In genomic region chr11:131464481-131464880, GRCh38 we compare ENCODE assay signal across 13 cellular contexts.
A peak's percentile ranks its signal among the peaks of the same experiment; 100 is the strongest.
DNase-seq lines count a peak whose midpoint lies in the region; ATAC-seq and TF ChIP-seq lines count a peak whose summit lies in the region.
"Had no signal": no experiment of that assay in that cellular context is flagged by ENCODE, and none has a peak within 500 bp of the region (broad histone marks: within the 10 kb centered on the region; RNA-seq: fewer than 3 reads in every experiment).

No MANE protein-coding gene starts in this region.

- H3K36me3 ChIP-seq in neural progenitor cell, result no peaks in the 10 kb centered on the region
- H3K36me3 ChIP-seq: BLaER1 treated with 17β-estradiol and CSF1 and Interleukin-3, amounts not matched to agents 10 nM and 100 nM had no signal

- peak overlapping the region in 3 of 5 experiments; percentile 28 to 96 (median 91) for H3K27ac Mint-ChIP-seq in brain
- peak overlapping the region; percentile 24 for H3K27ac Mint-ChIP-seq in neural progenitor cell
- H3K27ac Mint-ChIP-seq: B cell; CD8-positive, alpha-beta T cell; H9 had no signal

- H2AFZ ChIP-seq in neural progenitor cell (replicated peaks), result no peak overlapping the region

- no peaks in the 10 kb centered on the region for H4K20me1 ChIP-seq in neural progenitor cell (ENCODE audit: low read depth)
- H4K20me1 ChIP-seq: BLaER1 treated with 17β-estradiol and CSF1 and Interleukin-3, amounts not matched to agents 10 nM and 100 nM had no signal

- H3K9me3 ChIP-seq in neural progenitor cell (ENCODE audit: low read depth), result no peaks in the 10 kb centered on the region
- H3K9me3 ChIP-seq: BLaER1 treated with 17β-estradiol and CSF1 and Interleukin-3, amounts not matched to agents 10 nM and 100 nM had no signal

- H3K79me2 ChIP-seq in neural progenitor cell (ENCODE audit: low read depth), result no peaks in the 10 kb centered on the region

- no peak overlapping the region for H3K4me2 ChIP-seq in neural progenitor cell
- H3K4me2 ChIP-seq: BLaER1 treated with 17β-estradiol and CSF1 and Interleukin-3, amounts not matched to agents 10 nM and 100 nM had no signal

- no peak for TF ChIP-seq CTCF in brain (conservative IDR thresholded peaks at IDR 0.05)
- no peak for TF ChIP-seq CTCF in neural progenitor cell (IDR thresholded peaks at IDR 0.05)

- H3K36me3 Mint-ChIP-seq in brain (no peaks in the 10 kb centered on the region), neural progenitor cell (no peaks in the 10 kb centered on the region)
- H3K36me3 Mint-ChIP-seq: CD8-positive, alpha-beta T cell had no signal

- ATAC-seq in HG02870 (IDR thresholded peaks at IDR 0.05; ENCODE audit: unreplicated experiment), result no peak
- ATAC-seq in GM19328 (IDR thresholded peaks at IDR 0.05; ENCODE audit: unreplicated experiment), result no peak
- ATAC-seq: CD8-positive, alpha-beta T cell; GM12878 had no signal

- H3K4me3 ChIP-seq in neural progenitor cell, result no peak overlapping the region
- H3K4me3 ChIP-seq: BLaER1 treated with 17β-estradiol and CSF1 and Interleukin-3, amounts not matched to agents 10 nM and 100 nM; GM12878 had no signal

- peak overlapping the region in 1 of 5 experiments; percentile 20 for H3K4me3 Mint-ChIP-seq in brain
- H3K4me3 Mint-ChIP-seq in neural progenitor cell, result no peak overlapping the region
- H3K4me3 Mint-ChIP-seq: B cell; CD8-positive, alpha-beta T cell; H9 had no signal

- peaks cover 70% of the 10 kb centered on the region for H3K4me1 Mint-ChIP-seq in brain
- peaks cover 36% of the 10 kb centered on the region for H3K4me1 Mint-ChIP-seq in neural progenitor cell
- H3K4me1 Mint-ChIP-seq: B cell had no signal

- H3K27ac ChIP-seq in neural progenitor cell, result no peak overlapping the region
- H3K27ac ChIP-seq: BLaER1 treated with 17β-estradiol and CSF1 and Interleukin-3, amounts not matched to agents 10 nM and 100 nM had no signal

- peaks cover 23% of the 10 kb centered on the region for H3K4me1 ChIP-seq in neural progenitor cell

- H3K27me3 Mint-ChIP-seq in brain, result no peaks in the 10 kb centered on the region
- peaks cover 12% of the 10 kb centered on the region for H3K27me3 Mint-ChIP-seq in neural progenitor cell (ENCODE audit: insufficient read depth, low read depth)

- DNase-seq in islet precursor cell (peak; percentile 84), neural progenitor cell (ENCODE audit: low spot score) (no peak)
- no peak for DNase-seq in activated effector memory CD4-positive, alpha-beta T cell treated with anti-CD3 and anti-CD28 coated beads, Interleukin-2, amount 50 U/mL, for 16 hours
- DNase-seq: Calu3; CD8-positive, alpha-beta T cell; DMS79 treated with DMSO at 0.1 percent for 48 hours; H9 had no signal

- H3K9me3 Mint-ChIP-seq in brain (no peaks in the 10 kb centered on the region), neural progenitor cell (no peaks in the 10 kb centered on the region)
- H3K9me3 Mint-ChIP-seq: CD8-positive, alpha-beta T cell; H9 had no signal

- H3K27me3 ChIP-seq in neural progenitor cell, result no peaks in the 10 kb centered on the region

- H3K9ac ChIP-seq in neural progenitor cell, result no peak overlapping the region
- H3K9ac ChIP-seq: BLaER1 treated with 17β-estradiol and CSF1 and Interleukin-3, amounts not matched to agents 10 nM and 100 nM had no signal

- H3F3A ChIP-seq in neural progenitor cell (ENCODE audit: low read depth), result peaks cover 4% of the 10 kb centered on the region
